8 cellular contexts compared by ENCODE assay signal in the genomic region with DNA sequence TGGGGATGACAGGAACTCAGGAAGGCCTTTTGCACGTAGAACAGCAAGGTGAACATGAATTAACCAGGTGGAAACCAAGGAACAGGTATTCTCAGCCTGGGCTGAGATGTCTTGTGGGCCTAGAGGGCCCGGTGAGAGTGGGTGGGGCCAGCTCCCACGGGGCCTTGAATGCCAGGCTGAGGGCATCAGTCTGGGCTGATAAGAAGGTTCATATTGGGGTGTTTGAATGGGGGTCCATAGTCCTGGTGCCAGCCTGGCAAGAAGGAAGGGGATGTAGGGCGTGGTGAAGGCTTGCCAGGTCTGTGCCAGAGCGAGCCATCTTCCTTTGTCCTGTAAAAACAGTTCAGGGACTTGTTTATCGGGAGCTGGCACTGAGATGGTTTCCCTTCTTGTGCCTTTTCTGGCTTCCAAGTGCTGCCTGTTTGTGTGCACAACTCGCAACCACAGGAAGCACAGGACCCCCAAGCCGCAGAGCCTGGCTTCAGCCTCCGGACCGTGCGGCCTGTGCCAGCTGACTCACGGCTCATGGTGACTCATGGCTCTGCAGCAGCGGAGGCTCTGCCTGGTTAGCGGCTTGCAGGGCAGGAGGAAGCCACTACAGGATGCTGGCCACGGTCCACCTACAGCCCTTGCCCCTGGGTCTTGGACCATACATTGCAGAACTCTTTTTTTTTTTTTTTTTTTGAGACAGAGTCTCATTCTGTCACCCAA. TPM values are rescaled to one million over a fixed set of nuclear protein-coding genes. Genes with fewer than 3 reads are reported as not detected.
DNase-seq lines count a peak whose midpoint lies in the region; ATAC-seq and TF ChIP-seq lines count a peak whose summit lies in the region.

No MANE protein-coding gene starts in this region.

- no peaks in the 10 kb centered on the region for H3K9me3 ChIP-seq in PC-3 (ENCODE audit: low read length)

- CTCF ChIA-PET in PC-3 (lab: Charles Lee) = interaction anchor here (0.6 kb wide), 1 partner anchor 10 kb away, joined by 3 read pairs; no protein-coding TSS in a partner anchor

- no peaks in the 10 kb centered on the region for H3K27me3 ChIP-seq in PC-3 (ENCODE audit: low read length)

- H3K4me3 Mint-ChIP-seq in type B pancreatic cell = peak overlapping the region; percentile 34
- H3K4me3 Mint-ChIP-seq in endothelial cell (ENCODE audit: unreplicated experiment) = no peak overlapping the region

- H3K9me3 Mint-ChIP-seq in type B pancreatic cell (peaks cover 6% of the 10 kb centered on the region), endothelial cell (ENCODE audit: unreplicated experiment) (no peaks in the 10 kb centered on the region)

- H3K36me3 Mint-ChIP-seq in type B pancreatic cell (peaks cover 8% of the 10 kb centered on the region), endothelial cell (ENCODE audit: low read depth, unreplicated experiment) (peaks cover 4% of the 10 kb centered on the region)

- peaks cover 16% of the 10 kb centered on the region for H3K4me1 Mint-ChIP-seq in type B pancreatic cell (ENCODE audit: unreplicated experiment)
- peaks cover 14% of the 10 kb centered on the region for H3K4me1 Mint-ChIP-seq in endothelial cell (ENCODE audit: unreplicated experiment)

- H3F3A ChIP-seq in PC-3 (ENCODE audit: low read length, unreplicated experiment) = no peaks in the 10 kb centered on the region

- POLR2A ChIA-PET in PC-3 (lab: Charles Lee; ENCODE audit: unreplicated experiment) = no interaction called here

- intact Hi-C loops in PC-3 (cut with micrococcal nuclease) = loop anchor here (2.0 to 10.0 kb wide), 2 partner anchors 38 to 224 kb away; partner anchors contain the start of gene ZNF484

- H3K4me3 ChIP-seq in PC-3 (ENCODE audit: low read length) (peak overlapping the region; percentile 91), fibroblast of villous mesenchyme (ENCODE audit: low read depth, low read length) (peak overlapping the region; percentile 24)

- peak; percentile 62 for ATAC-seq in PC-3
- peak; percentile 69 for ATAC-seq in omental fat pad (ENCODE audit: low FRiP score)
- ATAC-seq in GM18861 (IDR thresholded peaks at IDR 0.05; ENCODE audit: unreplicated experiment) = no peak

- peaks cover 68% of the 10 kb centered on the region for H3K79me2 ChIP-seq in PC-3 (ENCODE audit: low read length)

- peaks cover 24% of the 10 kb centered on the region for H3K4me1 ChIP-seq in PC-3 (ENCODE audit: insufficient read depth, low read length)

- DNase-seq in DMS53 treated with DMSO at 0.1 percent for 48 hours (lab: John Stamatoyannopoulos, UW; ENCODE audit: unreplicated experiment) (peak; percentile 36), PC-3 (peak; percentile 95), activated gamma-delta T cell treated with Interleukin-2 at 50 U/mL for 16 hours (peak; percentile 73), fibroblast of villous mesenchyme (ENCODE audit: low read depth) (peak; percentile 95), omental fat pad (ENCODE audit: low spot score) (peak; percentile 81), type B pancreatic cell (ENCODE audit: extremely low spot score, unreplicated experiment) (no peak), endothelial cell (ENCODE audit: low spot score) (no peak)

- TF ChIP-seq CTCF in PC-3 (conservative IDR thresholded peaks at IDR 0.05; ENCODE audit: low read depth, low read length) (no peak), fibroblast of villous mesenchyme (IDR thresholded peaks at IDR 0.05; ENCODE audit: insufficient read depth, low read depth, low read length) (no peak), omental fat pad (IDR thresholded peaks at IDR 0.05) (no peak), type B pancreatic cell (conservative IDR thresholded peaks at IDR 0.05) (no peak), endothelial cell (IDR thresholded peaks at IDR 0.05; ENCODE audit: unreplicated experiment) (no peak)

- no TSS peak for BruUV-seq in PC-3 (replicated peaks; lab: Mats Ljungman, UMichigan)

- H3K9me2 ChIP-seq in PC-3 (replicated peaks; ENCODE audit: low read length) = no peaks in the 10 kb centered on the region

- H4K20me1 ChIP-seq in PC-3 (ENCODE audit: low read length) = no peaks in the 10 kb centered on the region

- H3K9ac ChIP-seq in PC-3 (ENCODE audit: low read length) = peak overlapping the region; percentile 40

- H3K27ac Mint-ChIP-seq in type B pancreatic cell (no peak overlapping the region), endothelial cell (ENCODE audit: unreplicated experiment) (no peak overlapping the region)

- H3K27me3 Mint-ChIP-seq in type B pancreatic cell (no peaks in the 10 kb centered on the region), endothelial cell (ENCODE audit: unreplicated experiment) (peaks cover 8% of the 10 kb centered on the region)

- H3K36me3 ChIP-seq in PC-3 (ENCODE audit: low read depth, low read length) = peaks cover 3% of the 10 kb centered on the region; the same call in 1 of the 2 replicates

- peak overlapping the region; percentile 95 for H3K4me2 ChIP-seq in PC-3 (ENCODE audit: low read length)

- H2AFZ ChIP-seq in PC-3 (ENCODE audit: low read length) = peak overlapping the region; percentile 50; the same call in 1 of the 2 replicates

- H3K27ac ChIP-seq in PC-3 (ENCODE audit: low read length) = peak overlapping the region; percentile 79

RNA-seq across cellular contexts. Expression of gene CARD19, which starts 2.4 kb away (rescaled TPM):
- total RNA-seq in PC-3 (2014; rRNA removed) (68.6 and 86.0 TPM in 2 replicates), fibroblast of villous mesenchyme (35.8 and 45.1 TPM in 2 replicates), omental fat pad (10 to 100 TPM; 45.7 to 76.5 (median 57.9) TPM), type B pancreatic cell (ENCODE audit: low replicate concordance) (17.7 and 22.2 TPM in 2 replicates), endothelial cell (ENCODE audit: unreplicated experiment) (13.2 TPM)

RNA-seq across cellular contexts. Expression of gene NINJ1, which starts 35.7 kb away (rescaled TPM):
- total RNA-seq in PC-3 (2014; rRNA removed) (28.8 and 30.5 TPM in 2 replicates), fibroblast of villous mesenchyme (30.3 and 33.7 TPM in 2 replicates), omental fat pad (100 to 1,000 TPM in 2 of 4 donors, 10 to 100 TPM in 2; 63.3 to 137 (median 104) TPM), type B pancreatic cell (ENCODE audit: low replicate concordance) (19.4 and 21.6 TPM in 2 replicates), endothelial cell (ENCODE audit: unreplicated experiment) (34.2 TPM)

RNA-seq across cellular contexts. Expression of gene SUSD3, which starts 39.9 kb away (rescaled TPM):
- total RNA-seq in PC-3 (2014; rRNA removed) (12.7 and 13.4 TPM in 2 replicates), fibroblast of villous mesenchyme (3.2 and 12.1 TPM in 2 replicates), omental fat pad (10 to 100 TPM in 2 of 4 donors, 1 to 10 TPM in 2; 6.8 to 24.2 (median 12.8) TPM), type B pancreatic cell (ENCODE audit: low replicate concordance) (1.5 and 3.8 TPM in 2 replicates), endothelial cell (ENCODE audit: unreplicated experiment) (1.2 TPM)

Comparison
In these comparisons a context has a peak if more than half of its experiments do, and no peak if none do; other contexts are left out.
1. DNase-seq: peak in DMS53 treated with DMSO at 0.1 percent for 48 hours (single experiment), PC-3 (single experiment), activated gamma-delta T cell treated with Interleukin-2 at 50 U/mL for 16 hours (single experiment), fibroblast of villous mesenchyme (single experiment) and omental fat pad (single experiment); none in type B pancreatic cell (single experiment) and endothelial cell (single experiment).